ENCODE assay signal across 14 cellular contexts in the genomic region with DNA sequence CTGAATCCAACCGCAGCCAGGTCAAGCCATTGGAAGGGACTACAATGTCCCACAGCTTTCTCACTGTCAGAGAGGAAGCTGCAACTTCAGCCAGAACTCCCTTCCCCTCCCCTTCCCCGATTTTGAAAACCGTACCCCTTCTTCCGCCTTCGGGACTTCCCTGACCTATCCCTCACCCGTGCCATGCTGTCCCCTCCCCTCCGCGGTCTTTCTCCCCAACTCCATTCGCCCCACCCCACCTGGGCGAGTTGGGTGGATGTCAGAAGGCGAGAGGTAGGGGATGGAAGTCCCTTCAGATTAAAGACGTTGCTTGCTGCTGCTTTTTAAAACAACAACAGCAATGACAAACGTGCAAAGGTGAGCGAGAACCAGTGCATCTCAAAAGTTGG. TPM values are rescaled to one million over a fixed set of nuclear protein-coding genes. Genes with fewer than 3 reads are reported as not detected.
DNase-seq lines count a peak whose midpoint lies in the region; ATAC-seq, FAIRE-seq and TF ChIP-seq lines count a peak whose summit lies in the region.
"Had no signal": no experiment of that assay in that cellular context is flagged by ENCODE, and none has a peak within 500 bp of the region (broad histone marks: within the 10 kb centered on the region; RNA-seq: fewer than 3 reads in every experiment).

No MANE protein-coding gene starts in this region.

- 0% methylated on average over 11 of the region's 14 CpGs for WGBS in A549 (ENCODE audit: missing lambda C conversion rate)
- WGBS in spleen, 5 donors, result 2% methylated on average over 14 of the region's 14 CpGs
- WGBS in body of pancreas, 2 donors, result 4 to 7% methylated on average over 14 of the region's 14 CpGs

- H3K27ac Mint-ChIP-seq in central memory CD8-positive, alpha-beta T cell (ENCODE audit: low read depth), result no peak overlapping the region
- peak overlapping the region in 1 of 9 donors; percentile 61 for H3K27ac Mint-ChIP-seq in naive thymus-derived CD4-positive, alpha-beta T cell
- H3K27ac Mint-ChIP-seq: activated naive CD4-positive, alpha-beta T cell treated with anti-CD3 and anti-CD28 coated beads, Interleukin-2, amount 50 U/mL, for 72 hours had no signal

- H3K9ac ChIP-seq in HUES6 (ENCODE audit: low read length), result peak overlapping the region; percentile 16
- H3K9ac ChIP-seq: BLaER1 had no signal

- H3K9me3 Mint-ChIP-seq in central memory CD8-positive, alpha-beta T cell, result no peaks in the 10 kb centered on the region
- peaks cover 0 to 14% (median 4%) of the 10 kb centered on the region in 11 donors for H3K9me3 Mint-ChIP-seq in naive thymus-derived CD4-positive, alpha-beta T cell
- H3K9me3 Mint-ChIP-seq: activated naive CD4-positive, alpha-beta T cell treated with anti-CD3 and anti-CD28 coated beads, Interleukin-2, amount 50 U/mL, for 72 hours had no signal

- peaks cover 89% of the 10 kb centered on the region for H3K27me3 Mint-ChIP-seq in central memory CD8-positive, alpha-beta T cell
- peaks cover 55 to 95% (median 82%) of the 10 kb centered on the region in 5 donors for H3K27me3 Mint-ChIP-seq in naive thymus-derived CD4-positive, alpha-beta T cell

- peak overlapping the region; percentile 31 for H3K4me3 Mint-ChIP-seq in central memory CD8-positive, alpha-beta T cell
- H3K4me3 Mint-ChIP-seq in naive thymus-derived CD4-positive, alpha-beta T cell, result peak overlapping the region in 8 of 10 donors; percentile 33 to 70 (median 60)

- POLR2A ChIA-PET in A549 (lab: Yijun Ruan, JAX), result no interaction called here
- POLR2A ChIA-PET in naive thymus-derived CD4-positive, alpha-beta T cell (lab: Charles Lee), result no interaction called here

- peak overlapping the region; percentile 96 for H3K4me2 ChIP-seq in A549

- TF ChIP-seq CTCF in A549 (IDR thresholded peaks at IDR 0.05), result no peak
- TF ChIP-seq CTCF in spleen (IDR thresholded peaks at IDR 0.05 in 8 of 11, conservative IDR thresholded peaks at IDR 0.05 in 3 of 11), result no peak
- TF ChIP-seq CTCF in body of pancreas (IDR thresholded peaks at IDR 0.05), result no peak

- no peaks in the 10 kb centered on the region for H3K36me3 Mint-ChIP-seq in central memory CD8-positive, alpha-beta T cell (ENCODE audit: insufficient read depth)
- peaks cover 0 to 4% (median 0%) of the 10 kb centered on the region in 5 donors for H3K36me3 Mint-ChIP-seq in naive thymus-derived CD4-positive, alpha-beta T cell

- H3K4me1 ChIP-seq in A549, result peaks cover 34% of the 10 kb centered on the region
- H3K4me1 ChIP-seq in HUES6 (ENCODE audit: control insufficient read depth, insufficient read depth, low read length), result no peaks in the 10 kb centered on the region
- H3K4me1 ChIP-seq in naive thymus-derived CD4-positive, alpha-beta T cell (ENCODE audit: control insufficient read depth in 2 of 2, insufficient read depth in 2 of 2, low read length in 2 of 2), result no peaks in the 10 kb centered on the region
- peaks cover 0 to 22% (median 2%) of the 10 kb centered on the region in 6 donors for H3K4me1 ChIP-seq in spleen
- peaks cover 11% of the 10 kb centered on the region for H3K4me1 ChIP-seq in body of pancreas

- no peak for TF ChIP-seq RAD21 in A549 (conservative IDR thresholded peaks at IDR 0.05 in 1 of 2, IDR thresholded peaks at IDR 0.05 in 1 of 2)

- CTCF ChIA-PET in A549 (lab: Yijun Ruan, JAX), result interaction anchor here (0.5 to 7.5 kb wide), 35 partner anchors 9 to 1004 kb away, joined by 3 to 240 read pairs (median 4); partner anchors contain the start of gene NUDT16
- CTCF ChIA-PET in naive thymus-derived CD4-positive, alpha-beta T cell (lab: Charles Lee), result no interaction called here

- H3K36me3 ChIP-seq in HUES6 (ENCODE audit: control insufficient read depth, insufficient read depth, low read length) (no peaks in the 10 kb centered on the region), spleen (no peaks in the 10 kb centered on the region), body of pancreas (replicated peaks in 1 of 2; ENCODE audit: insufficient read depth in 1 of 2, low read depth in 2 of 2) (no peaks in the 10 kb centered on the region)
- H3K36me3 ChIP-seq in naive thymus-derived CD4-positive, alpha-beta T cell (ENCODE audit: control insufficient read depth in 2 of 3, insufficient read depth in 3 of 3, low read length in 3 of 3), result no peaks in the 10 kb centered on the region
- H3K36me3 ChIP-seq: BLaER1 had no signal

- no peak; a peak in 3 of 6 replicates for ATAC-seq in A549
- no peak for ATAC-seq in central memory CD8-positive, alpha-beta T cell (replicated peaks; ENCODE audit: extremely low read depth, poor library complexity, severe bottlenecking)
- ATAC-seq in naive thymus-derived CD4-positive, alpha-beta T cell, result no peak
- ATAC-seq in body of pancreas, result no peak

- intact Hi-C loops in naive thymus-derived CD4-positive, alpha-beta T cell (cut with micrococcal nuclease), result no loop called here
- intact Hi-C loops in spleen (cut with DNase I; ENCODE audit: low total_unique reads) (no loop called here), body of pancreas (cut with DNase I) (loop anchor here (10.0 kb wide), 1 partner anchor 239 kb away; no protein-coding TSS in a partner anchor)

- no peaks in the 10 kb centered on the region for H3K9me3 ChIP-seq in A549
- H3K9me3 ChIP-seq in HUES6 (ENCODE audit: control insufficient read depth, insufficient read depth, low read depth, low read length), result no peaks in the 10 kb centered on the region
- H3K9me3 ChIP-seq in naive thymus-derived CD4-positive, alpha-beta T cell (ENCODE audit: control insufficient read depth in 2 of 3, low read length in 3 of 3), result no peaks in the 10 kb centered on the region
- no peaks in the 10 kb centered on the region for H3K9me3 ChIP-seq in spleen
- H3K9me3 ChIP-seq in body of pancreas, result no peaks in the 10 kb centered on the region
- H3K9me3 ChIP-seq: BLaER1 had no signal

- TF ChIP-seq POLR2A in A549 (IDR thresholded peaks at IDR 0.05; ENCODE audit: low read length), result no peak
- no peak for TF ChIP-seq POLR2A in spleen (IDR thresholded peaks at IDR 0.05)
- TF ChIP-seq POLR2A in body of pancreas (IDR thresholded peaks at IDR 0.05), result no peak

- peak overlapping the region; percentile 78 for H3K4me3 ChIP-seq in A549
- H3K4me3 ChIP-seq in HUES6 (ENCODE audit: low read depth, low read length), result peak overlapping the region; percentile 79
- H3K4me3 ChIP-seq in naive thymus-derived CD4-positive, alpha-beta T cell (ENCODE audit: low read length), result no peak overlapping the region
- peak overlapping the region in 4 of 8 donors; percentile 18 to 40 (median 23) for H3K4me3 ChIP-seq in spleen
- no peak overlapping the region for H3K4me3 ChIP-seq in body of pancreas
- H3K4me3 ChIP-seq: BLaER1 had no signal

- DNase-seq in A549 (ENCODE audit: low read depth in 1 of 2, low spot score in 1 of 2), result no peak
- DNase-seq in central memory CD8-positive, alpha-beta T cell (ENCODE audit: low spot score in 2 of 2), result no peak
- no peak for DNase-seq in naive thymus-derived CD4-positive, alpha-beta T cell
- DNase-seq in GOT3 (lab: John Stamatoyannopoulos, UW), result no peak
- DNase-seq in activated gamma-delta T cell treated with Interleukin-2 at 50 U/mL for 16 hours, result no peak
- no peak for DNase-seq in spleen
- no peak for DNase-seq in body of pancreas
- DNase-seq: activated CD4-positive, alpha-beta T cell treated with anti-CD3 and anti-CD28 coated beads, Interleukin-2, amount 50 U/mL, for 4 hours; stimulated activated naive CD4-positive, alpha-beta T cell treated with Interleukin-2 at 50 U/mL for 16 hours had no signal

- H3K27me3 ChIP-seq in HUES6 (ENCODE audit: control insufficient read depth, insufficient read depth, low read length), result peaks cover 55% of the 10 kb centered on the region
- peaks cover 6 to 20% of the 10 kb centered on the region in 2 donors for H3K27me3 ChIP-seq in naive thymus-derived CD4-positive, alpha-beta T cell (ENCODE audit: control insufficient read depth in 2 of 2, insufficient read depth in 2 of 2, low read length in 2 of 2)
- H3K27me3 ChIP-seq in spleen (replicated peaks in 1 of 7), result peaks cover 7 to 87% (median 50%) of the 10 kb centered on the region in 7 donors
- peaks cover 0 to 8% of the 10 kb centered on the region in 2 donors for H3K27me3 ChIP-seq in body of pancreas

- no peak for TF ChIP-seq EP300 in A549 (IDR thresholded peaks at IDR 0.05)

- FAIRE-seq in A549 (lab: Jason Lieb, UNC), result no peak
- FAIRE-seq: G401.6 had no signal

- H3K4me1 Mint-ChIP-seq in central memory CD8-positive, alpha-beta T cell, result peaks cover 9% of the 10 kb centered on the region
- H3K4me1 Mint-ChIP-seq in naive thymus-derived CD4-positive, alpha-beta T cell, result peaks cover 0 to 19% (median 9%) of the 10 kb centered on the region in 7 donors

- H3K27ac ChIP-seq in A549 (peak overlapping the region; percentile 76 to 81), HUES6 (ENCODE audit: low read depth, low read length) (no peak overlapping the region), spleen (peak overlapping the region in 1 of 8 donors; percentile 26), body of pancreas (no peak overlapping the region)
- H3K27ac ChIP-seq in naive thymus-derived CD4-positive, alpha-beta T cell (ENCODE audit: low read depth, low read length), result no peak overlapping the region
- H3K27ac ChIP-seq: BLaER1 had no signal

TF ChIP-seq in A549, 52 proteins besides CTCF, POLR2A, EP300 and RAD21 (continues in another document):
- no peak for TF ChIP-seq BHLHE40 (IDR thresholded peaks at IDR 0.05; ENCODE audit: low read depth, low read length)
- TF ChIP-seq KDM1A (IDR thresholded peaks at IDR 0.05; ENCODE audit: low read depth), result no peak
- TF ChIP-seq HEYL (CRISPR knock-in tag; IDR thresholded peaks at IDR 0.05), result no peak
- no peak for TF ChIP-seq MYC (IDR thresholded peaks at IDR 0.05; ENCODE audit: borderline replicate concordance, low read length)
- TF ChIP-seq FOXS1 (CRISPR knock-in tag; IDR thresholded peaks at IDR 0.05), result no peak
- TF ChIP-seq CBX8 (IDR thresholded peaks at IDR 0.05), result no peak
- TF ChIP-seq RCOR1 (IDR thresholded peaks at IDR 0.05; ENCODE audit: low read depth, low read length), result no peak
- no peak for TF ChIP-seq TFCP2L1 (CRISPR knock-in tag; IDR thresholded peaks at IDR 0.05)
- no peak for TF ChIP-seq SREBF2 (IDR thresholded peaks at IDR 0.05)
- TF ChIP-seq POLR2AphosphoS2 (conservative IDR thresholded peaks at IDR 0.05; ENCODE audit: low read length), result no peak
- no peak for TF ChIP-seq NFE2L2 (conservative IDR thresholded peaks at IDR 0.05; ENCODE audit: low read length)
- no peak for TF ChIP-seq NR3C1 (IDR thresholded peaks at IDR 0.05)

RNA-seq across cellular contexts. Expression of gene CPNE4, which starts 0.7 kb away (rescaled TPM):
- 8.7 and 10.6 TPM in 2 replicates for polyA plus RNA-seq in A549 (2011; rRNA removed)
- polyA plus RNA-seq in A549 (2012; cell fraction: cytosol; rRNA removed), result 3.3 and 3.7 TPM in 2 replicates
- polyA plus RNA-seq in A549 (2012; cell fraction: nucleus; rRNA removed), result 2.8 and 2.9 TPM in 2 replicates
- 3.5 to 4.2 TPM (median 3.6 TPM) in 3 replicates for polyA plus RNA-seq in A549 (2017; fragmentation: RNase III; extraction: RNeasy Plus Mini Kit Qiagen cat#74134 plus additional on column Dnase treatment)
- 17.3 and 21.5 TPM in 2 replicates for polyA minus RNA-seq in A549 (2011; rRNA and poly(A)+ RNA removed)
- total RNA-seq in naive thymus-derived CD4-positive, alpha-beta T cell, result not detected
- polyA plus RNA-seq in naive thymus-derived CD4-positive, alpha-beta T cell, result not detected
- total RNA-seq in spleen, result 1 to 10 TPM in 4 of 7 donors, under 1 TPM in 1, not detected in 2; 0.34 to 3.1 (median 1.8) TPM
- under 1 TPM; 0.03 to 0.78 (median 0.32) TPM for polyA plus RNA-seq in spleen
- total RNA-seq in body of pancreas, result not detected
- total RNA-seq: dermis microvascular lymphatic vessel endothelial cell had no signal

Comparison
In these comparisons a context has a peak if more than half of its experiments do, and no peak if none do; other contexts are left out.
1. H3K27ac ChIP-seq: peak in A549 (2 of 2); none in HUES6 (single experiment), naive thymus-derived CD4-positive, alpha-beta T cell (single experiment) and body of pancreas (0 of 4).
2. H3K4me3 ChIP-seq: peak in A549 (single experiment) and HUES6 (single experiment); none in naive thymus-derived CD4-positive, alpha-beta T cell (single experiment) and body of pancreas (0 of 2).